ENCODE assay signal across 8 cellular contexts in genomic region chr17:77881545-77881944, GRCh38.
A peak's percentile ranks its signal among the peaks of the same experiment; 100 is the strongest.
DNase-seq lines count a peak whose midpoint lies in the region; ATAC-seq lines count a peak whose summit lies in the region.

No MANE protein-coding gene starts in this region.

- H3K4me3 ChIP-seq in right cardiac atrium (ENCODE audit: low read length): no peak overlapping the region

- 14% methylated on average over 10 of the region's 10 CpGs for WGBS in right cardiac atrium

- no peaks in the 10 kb centered on the region for H3K9me3 ChIP-seq in right cardiac atrium (ENCODE audit: control insufficient read depth, low read length)

- H3K27ac ChIP-seq in right cardiac atrium (ENCODE audit: low read length): peak overlapping the region; percentile 27

- H3K27me3 ChIP-seq in right cardiac atrium (ENCODE audit: control insufficient read depth, insufficient read depth): no peaks in the 10 kb centered on the region

- DNase-seq in SIG-M5 (lab: John Stamatoyannopoulos, UW) (peak; percentile 56), right cardiac atrium (peak; percentile 95 to 96 (median 96)), NCI-H2171 (lab: John Stamatoyannopoulos, UW) (no peak), ACHN (no peak)
- DNase-seq in activated naive CD4-positive, alpha-beta T cell treated with Interleukin-2 at 50 U/mL for 16 hours: peak; percentile 65
- peak; percentile 31 to 41 for DNase-seq in stimulated activated CD4-positive, alpha-beta T cell treated with anti-CD3 and anti-CD28 coated beads, Interleukin-15, amount 100 ng/mL, for 1 hour (ENCODE audit: low read depth in 1 of 2, low spot score in 1 of 2)

- intact Hi-C loops in right cardiac atrium (cut with DNase I): no loop called here

- in situ Hi-C loops in ACHN (cut with HindIII; ENCODE audit: low pct_ligation_motif_present, low pct_unique_long_range_greater_than_20kb, low sequenced_read_pairs): no loop called here

- H3K4me1 ChIP-seq in right cardiac atrium (ENCODE audit: control insufficient read depth, insufficient read depth, low read length): peaks cover 21% of the 10 kb centered on the region

- peak; percentile 65 for ATAC-seq in GM18873 (IDR thresholded peaks at IDR 0.05; ENCODE audit: low FRiP score, unreplicated experiment)
- peak; percentile 86 for ATAC-seq in HG02981 (IDR thresholded peaks at IDR 0.05; ENCODE audit: unreplicated experiment)
- ATAC-seq in right cardiac atrium: peak; percentile 91 to 94

Comparison
In these comparisons a context has a peak if more than half of its experiments do, and no peak if none do; other contexts are left out.
1. DNase-seq: peak in SIG-M5 (single experiment), activated naive CD4-positive, alpha-beta T cell treated with Interleukin-2 at 50 U/mL for 16 hours (single experiment), right cardiac atrium (3 of 3) and stimulated activated CD4-positive, alpha-beta T cell treated with anti-CD3 and anti-CD28 coated beads, Interleukin-15, amount 100 ng/mL, for 1 hour (2 of 2); none in NCI-H2171 (single experiment) and ACHN (single experiment).
2. Peak in every context shown above with its lines, with median percentiles within 50 percentile points of each other: ATAC-seq.